In genomic region chr22:37865510-37865909, GRCh38 we compare ENCODE assay signal across 24 cellular contexts. TPM values are rescaled to one million over a fixed set of nuclear protein-coding genes. Genes with fewer than 3 reads are reported as not detected.
A peak's percentile ranks its signal among the peaks of the same experiment; 100 is the strongest.
DNase-seq lines count a peak whose midpoint lies in the region; ATAC-seq, FAIRE-seq and TF ChIP-seq lines count a peak whose summit lies in the region.
"Had no signal": no experiment of that assay in that cellular context is flagged by ENCODE, and none has a peak within 500 bp of the region (broad histone marks: within the 10 kb centered on the region; RNA-seq: fewer than 3 reads in every experiment).

No MANE protein-coding gene starts in this region.

- no peak for DNase-seq in activated naive CD8-positive, alpha-beta T cell treated with anti-CD3 and anti-CD28 coated beads for 36 hours
- DNase-seq in activated naive CD8-positive, alpha-beta T cell treated with anti-CD3 and anti-CD28 coated beads, Interleukin-2, amount 50 U/mL, for 24 hours: no peak
- peak; percentile 38 for DNase-seq in WERI-Rb-1
- no peak for DNase-seq in progenitor cell of endocrine pancreas (ENCODE audit: low spot score, unreplicated experiment)
- no peak for DNase-seq in activated CD8-positive, alpha-beta memory T cell treated with anti-CD3 and anti-CD28 coated beads, Interleukin-2, amount 50 U/mL, for 48 hours
- DNase-seq in GM12892 (ENCODE audit: insufficient read length): no peak
- DNase-seq in NCI-H1417 treated with DMSO at 0.1 percent for 48 hours (lab: John Stamatoyannopoulos, UW): no peak
- DNase-seq: ACHN; AML-193; BE2C; CD4-positive, alpha-beta T cell; CD8-positive, alpha-beta memory T cell; DND-41; GM23248; H7; HCEC 1CT had no signal

- no peak for TF ChIP-seq POLR2A in GM12892 (IDR thresholded peaks at IDR 0.05; ENCODE audit: low read depth, low read length)

- H3K9me3 ChIP-seq in WERI-Rb-1 (ENCODE audit: severe bottlenecking): no peaks in the 10 kb centered on the region
- H3K9me3 ChIP-seq: A549; BE2C; BLaER1 treated with 17β-estradiol and CSF1 and Interleukin-3, amounts not matched to agents 10 nM and 100 nM had no signal

- no peak overlapping the region for H3K4me3 ChIP-seq in WERI-Rb-1 (ENCODE audit: low read depth, low read length)
- H3K4me3 ChIP-seq: A549; BLaER1 treated with 17β-estradiol and CSF1 and Interleukin-3, amounts not matched to agents 10 nM and 100 nM; GM23248 had no signal

- H3K36me3 ChIP-seq in WERI-Rb-1: peaks cover 81% of the 10 kb centered on the region

- FAIRE-seq in GM12892 (lab: Jason Lieb, UNC): no peak
- FAIRE-seq: A549, G401.6, GM19239, H1 had no signal

- H3K36me3 Mint-ChIP-seq in activated naive CD8-positive, alpha-beta T cell treated with anti-CD3 and anti-CD28 coated beads for 36 hours: peaks cover 38% of the 10 kb centered on the region
- H3K36me3 Mint-ChIP-seq in activated naive CD8-positive, alpha-beta T cell treated with anti-CD3 and anti-CD28 coated beads, Interleukin-2, amount 50 U/mL, for 24 hours (ENCODE audit: low read depth): peaks cover 71% of the 10 kb centered on the region
- peaks cover 26% of the 10 kb centered on the region for H3K36me3 Mint-ChIP-seq in progenitor cell of endocrine pancreas (ENCODE audit: insufficient read depth)

- H3K4me1 Mint-ChIP-seq in activated naive CD8-positive, alpha-beta T cell treated with anti-CD3 and anti-CD28 coated beads for 36 hours: peaks cover 7% of the 10 kb centered on the region
- peaks cover 6% of the 10 kb centered on the region for H3K4me1 Mint-ChIP-seq in activated naive CD8-positive, alpha-beta T cell treated with anti-CD3 and anti-CD28 coated beads, Interleukin-2, amount 50 U/mL, for 24 hours
- H3K4me1 Mint-ChIP-seq in progenitor cell of endocrine pancreas (ENCODE audit: low read depth): peaks cover 3% of the 10 kb centered on the region
- H3K4me1 Mint-ChIP-seq: CD14-positive monocyte had no signal

- no peaks in the 10 kb centered on the region for H3K9me3 Mint-ChIP-seq in activated naive CD8-positive, alpha-beta T cell treated with anti-CD3 and anti-CD28 coated beads for 36 hours
- no peaks in the 10 kb centered on the region for H3K9me3 Mint-ChIP-seq in activated naive CD8-positive, alpha-beta T cell treated with anti-CD3 and anti-CD28 coated beads, Interleukin-2, amount 50 U/mL, for 24 hours
- no peaks in the 10 kb centered on the region for H3K9me3 Mint-ChIP-seq in progenitor cell of endocrine pancreas (ENCODE audit: low read depth)
- H3K9me3 Mint-ChIP-seq: CD14-positive monocyte; CD4-positive, alpha-beta T cell; CD8-positive, alpha-beta memory T cell had no signal

- TF ChIP-seq CTCF in WERI-Rb-1 (IDR thresholded peaks at IDR 0.05; ENCODE audit: low read depth, low read length) (no peak), progenitor cell of endocrine pancreas (IDR thresholded peaks at IDR 0.05; ENCODE audit: unreplicated experiment) (no peak)

- peak overlapping the region; percentile 23 for H3K27ac Mint-ChIP-seq in activated naive CD8-positive, alpha-beta T cell treated with anti-CD3 and anti-CD28 coated beads for 36 hours
- no peak overlapping the region for H3K27ac Mint-ChIP-seq in activated naive CD8-positive, alpha-beta T cell treated with anti-CD3 and anti-CD28 coated beads, Interleukin-2, amount 50 U/mL, for 24 hours
- peak overlapping the region; percentile 41 for H3K27ac Mint-ChIP-seq in progenitor cell of endocrine pancreas
- H3K27ac Mint-ChIP-seq: CD4-positive, alpha-beta T cell; CD8-positive, alpha-beta memory T cell had no signal

- no peak overlapping the region for H3K27ac ChIP-seq in WERI-Rb-1
- H3K27ac ChIP-seq: 22Rv1; A549; BLaER1 treated with 17β-estradiol and CSF1 and Interleukin-3, amounts not matched to agents 10 nM and 100 nM; GM23248 had no signal

- H3K27me3 ChIP-seq in WERI-Rb-1 (ENCODE audit: insufficient read depth, low read depth, severe bottlenecking): no peaks in the 10 kb centered on the region
- H3K27me3 ChIP-seq: BE2C; BLaER1 treated with 17β-estradiol and CSF1 and Interleukin-3, amounts not matched to agents 10 nM and 100 nM had no signal

- H3K4me3 Mint-ChIP-seq in activated naive CD8-positive, alpha-beta T cell treated with anti-CD3 and anti-CD28 coated beads for 36 hours: no peak overlapping the region
- H3K4me3 Mint-ChIP-seq in activated naive CD8-positive, alpha-beta T cell treated with anti-CD3 and anti-CD28 coated beads, Interleukin-2, amount 50 U/mL, for 24 hours: no peak overlapping the region
- H3K4me3 Mint-ChIP-seq in progenitor cell of endocrine pancreas (ENCODE audit: low read depth): no peak overlapping the region
- H3K4me3 Mint-ChIP-seq: CD14-positive monocyte; CD4-positive, alpha-beta T cell; CD8-positive, alpha-beta memory T cell had no signal

- ATAC-seq in activated naive CD8-positive, alpha-beta T cell treated with anti-CD3 and anti-CD28 coated beads, Interleukin-2, amount 50 U/mL, for 24 hours: no peak
- no peak for ATAC-seq in HG03565 (IDR thresholded peaks at IDR 0.05; ENCODE audit: unreplicated experiment)
- ATAC-seq: A549 had no signal

- H3K27me3 Mint-ChIP-seq in activated naive CD8-positive, alpha-beta T cell treated with anti-CD3 and anti-CD28 coated beads for 36 hours: no peaks in the 10 kb centered on the region
- no peaks in the 10 kb centered on the region for H3K27me3 Mint-ChIP-seq in activated naive CD8-positive, alpha-beta T cell treated with anti-CD3 and anti-CD28 coated beads, Interleukin-2, amount 50 U/mL, for 24 hours
- no peaks in the 10 kb centered on the region for H3K27me3 Mint-ChIP-seq in progenitor cell of endocrine pancreas
- H3K27me3 Mint-ChIP-seq: CD4-positive, alpha-beta T cell; CD8-positive, alpha-beta memory T cell had no signal

RNA-seq across cellular contexts. Expression of gene EIF3L, which starts 16.3 kb away (rescaled TPM):
- total RNA-seq in activated naive CD8-positive, alpha-beta T cell treated with anti-CD3 and anti-CD28 coated beads for 36 hours: 100 to 1,000 TPM; 656 to 671 TPM
- total RNA-seq in progenitor cell of endocrine pancreas: 725 and 736 TPM in 2 replicates
- polyA plus RNA-seq in GM12892 (2012; ENCODE audit: missing spikeins): 599 TPM

RNA-seq across cellular contexts. Expression of gene ANKRD54, which starts 21.4 kb away (rescaled TPM):
- total RNA-seq in activated naive CD8-positive, alpha-beta T cell treated with anti-CD3 and anti-CD28 coated beads for 36 hours: 10 to 100 TPM; 20.2 to 21.9 TPM
- total RNA-seq in progenitor cell of endocrine pancreas: 23.7 and 24.2 TPM in 2 replicates
- polyA plus RNA-seq in GM12892 (2012; ENCODE audit: missing spikeins): 8.7 TPM

RNA-seq across cellular contexts. Expression of gene MICALL1, which starts 40.6 kb away (rescaled TPM):
- 10 to 100 TPM; 14.2 to 16.6 TPM for total RNA-seq in activated naive CD8-positive, alpha-beta T cell treated with anti-CD3 and anti-CD28 coated beads for 36 hours
- total RNA-seq in progenitor cell of endocrine pancreas: 42.8 and 43.2 TPM in 2 replicates
- 4.0 TPM for polyA plus RNA-seq in GM12892 (2012; ENCODE audit: missing spikeins)

RNA-seq across cellular contexts. Expression of gene GALR3, which starts 42.3 kb away (rescaled TPM):
- total RNA-seq in activated naive CD8-positive, alpha-beta T cell treated with anti-CD3 and anti-CD28 coated beads for 36 hours: not detected
- 0.41 and 0.87 TPM in 2 replicates for total RNA-seq in progenitor cell of endocrine pancreas
- polyA plus RNA-seq in GM12892 (2012; ENCODE audit: missing spikeins): not detected
- total RNA-seq: CD4-positive, alpha-beta T cell; CD8-positive, alpha-beta memory T cell; GM23248; H7 had no signal
- polyA plus RNA-seq: A549; CD14-positive monocyte; CD8-positive, alpha-beta memory T cell; GM23248 had no signal

RNA-seq across cellular contexts. Expression of gene GCAT, which starts 57.8 kb away (rescaled TPM):
- total RNA-seq in activated naive CD8-positive, alpha-beta T cell treated with anti-CD3 and anti-CD28 coated beads for 36 hours: 10 to 100 TPM; 11.6 to 12.9 TPM
- 20.2 and 28.1 TPM in 2 replicates for total RNA-seq in progenitor cell of endocrine pancreas
- polyA plus RNA-seq in GM12892 (2012; ENCODE audit: missing spikeins): 10.9 TPM
